8 cellular contexts compared by ENCODE assay signal in genomic region chr20:63574156-63574828, GRCh38. TPM values are rescaled to one million over a fixed set of nuclear protein-coding genes. Genes with fewer than 3 reads are reported as not detected.
DNase-seq lines count a peak whose midpoint lies in the region; ATAC-seq and TF ChIP-seq lines count a peak whose summit lies in the region.

Gene HELZ2 (minus strand): TSS chr20:63574239. CDS start chr20:63572385, 1,854 bp downstream.

- intact Hi-C loops in ascending aorta (cut with DNase I), result loop anchor here (5.0 kb wide), 2 partner anchors 52 to 53 kb away; partner anchors contain the start of genes GMEB2 and PPDPF

- H3K27me3 ChIP-seq in ascending aorta, result no peaks in the 10 kb centered on the region

- H3K4me1 ChIP-seq in ascending aorta, result peaks cover 8 to 9% of the 10 kb centered on the region in 2 donors

- DNase-seq in NCI-H82 (lab: John Stamatoyannopoulos, UW), result peak; percentile 66
- no peak for DNase-seq in NCI-H82 treated with DMSO at 0.1 percent for 48 hours (lab: John Stamatoyannopoulos, UW; ENCODE audit: unreplicated experiment)
- DNase-seq in LoVo (ENCODE audit: low spot score), result peak; percentile 81
- peak; percentile 51 to 63 (median 60) for DNase-seq in T-helper 1 cell
- DNase-seq in ascending aorta (ENCODE audit: low spot score in 2 of 2), result peak in 1 of 2 donors; percentile 86
- DNase-seq in hepatic stellate cell (ENCODE audit: low spot score), result peak; percentile 88
- no peak for DNase-seq in retinal pigment epithelial cell (ENCODE audit: low read depth)

- ATAC-seq in HG03095 (IDR thresholded peaks at IDR 0.05; ENCODE audit: unreplicated experiment), result no peak

- peaks cover 0 to 6% of the 10 kb centered on the region in 2 donors for H3K36me3 ChIP-seq in ascending aorta

- H3K4me3 ChIP-seq in ascending aorta (peak within 1 kb of the TSS; percentile 70 to 92), retinal pigment epithelial cell (ENCODE audit: low read length) (peak within 1 kb of the TSS; percentile 71)

- no peak for TF ChIP-seq CTCF in ascending aorta (IDR thresholded peaks at IDR 0.05)
- TF ChIP-seq CTCF in retinal pigment epithelial cell (conservative IDR thresholded peaks at IDR 0.05; ENCODE audit: low read depth, low read length), result no peak

- no peaks in the 10 kb centered on the region for H3K9me3 ChIP-seq in ascending aorta

- peak within 1 kb of the TSS; percentile 62 to 68 for H3K27ac ChIP-seq in ascending aorta

RNA-seq across cellular contexts. Expression of gene HELZ2, which starts in this region (rescaled TPM):
- 58.1 TPM for total RNA-seq in ascending aorta

Comparison
In these comparisons a context has a peak if more than half of its experiments do, and no peak if none do; other contexts are left out.
1. DNase-seq: peak in NCI-H82 (single experiment), LoVo (single experiment), T-helper 1 cell (5 of 5) and hepatic stellate cell (single experiment); none in NCI-H82 treated with DMSO at 0.1 percent for 48 hours (single experiment) and retinal pigment epithelial cell (single experiment).